8 cellular contexts compared by ENCODE assay signal in genomic region chr18:34787931-34788532, GRCh38.
DNase-seq lines count a peak whose midpoint lies in the region; ATAC-seq and TF ChIP-seq lines count a peak whose summit lies in the region.

No MANE protein-coding gene starts in this region.

- TF ChIP-seq CTCF in fibroblast of villous mesenchyme (IDR thresholded peaks at IDR 0.05; ENCODE audit: insufficient read depth, low read depth, low read length) = peak; percentile 61
- TF ChIP-seq CTCF in osteoblast (IDR thresholded peaks at IDR 0.05; ENCODE audit: extremely low read depth, low read depth, low read length) = peak; percentile 71

- peak; percentile 71 for ATAC-seq in GM19035 (IDR thresholded peaks at IDR 0.05; ENCODE audit: unreplicated experiment)
- ATAC-seq in HG03175 (IDR thresholded peaks at IDR 0.05; ENCODE audit: unreplicated experiment) = peak; percentile 69
- ATAC-seq in activated CD4-positive, alpha-beta T cell treated with anti-CD3 and anti-CD28 coated beads for 36 hours = peak; percentile 42
- ATAC-seq in HG03097 (IDR thresholded peaks at IDR 0.05; ENCODE audit: low FRiP score, unreplicated experiment) = no peak

- no peaks in the 10 kb centered on the region for H3K9me3 Mint-ChIP-seq in activated CD4-positive, alpha-beta T cell treated with anti-CD3 and anti-CD28 coated beads for 36 hours (ENCODE audit: low read depth)

- no peaks in the 10 kb centered on the region for H3K36me3 ChIP-seq in osteoblast (ENCODE audit: insufficient read depth, low read length)

- H4K20me1 ChIP-seq in osteoblast (ENCODE audit: insufficient read depth, low read length) = no peaks in the 10 kb centered on the region

- no peaks in the 10 kb centered on the region for H3K9me3 ChIP-seq in osteoblast (ENCODE audit: low read depth, low read length)

- peaks cover 18% of the 10 kb centered on the region for H3K4me1 ChIP-seq in osteoblast (ENCODE audit: insufficient read depth, low read length)

- no peaks in the 10 kb centered on the region for H3K79me2 ChIP-seq in osteoblast (ENCODE audit: insufficient read depth, low read length)

- H3K27me3 Mint-ChIP-seq in activated CD4-positive, alpha-beta T cell treated with anti-CD3 and anti-CD28 coated beads for 36 hours = peaks cover 26% of the 10 kb centered on the region

- peaks cover 13% of the 10 kb centered on the region for H3K4me1 Mint-ChIP-seq in activated CD4-positive, alpha-beta T cell treated with anti-CD3 and anti-CD28 coated beads for 36 hours

- H3K27me3 ChIP-seq in osteoblast (ENCODE audit: insufficient read depth, low read length) = no peaks in the 10 kb centered on the region

- no peak overlapping the region for H3K4me2 ChIP-seq in osteoblast (ENCODE audit: insufficient read depth, low read length)

- peak; percentile 45 for DNase-seq in COLO829 (ENCODE audit: low spot score)
- peak; percentile 59 for DNase-seq in NCI-H2196 treated with DMSO at 0.1 percent for 48 hours (lab: John Stamatoyannopoulos, UW; ENCODE audit: unreplicated experiment)
- DNase-seq in activated CD4-positive, alpha-beta T cell treated with anti-CD3 and anti-CD28 coated beads for 36 hours = peak; percentile 49
- DNase-seq in fibroblast of villous mesenchyme (ENCODE audit: low read depth) = peak; percentile 74
- peak; percentile 74 for DNase-seq in osteoblast (ENCODE audit: insufficient read length, low spot score, missing footprints)

- no peak overlapping the region for H3K27ac Mint-ChIP-seq in activated CD4-positive, alpha-beta T cell treated with anti-CD3 and anti-CD28 coated beads for 36 hours

- H3K4me3 Mint-ChIP-seq in activated CD4-positive, alpha-beta T cell treated with anti-CD3 and anti-CD28 coated beads for 36 hours = no peak overlapping the region

- no peak overlapping the region for H3K27ac ChIP-seq in osteoblast (ENCODE audit: low read depth, low read length)

- CTCF ChIA-PET in activated CD4-positive, alpha-beta T cell treated with anti-CD3 and anti-CD28 coated beads for 36 hours (lab: Charles Lee) = interaction anchor here (0.5 to 2.9 kb wide), 13 partner anchors 17 to 1558 kb away, joined by 3 to 21 read pairs (median 4); no protein-coding TSS in a partner anchor

- no peak overlapping the region for H3K4me3 ChIP-seq in fibroblast of villous mesenchyme (ENCODE audit: low read depth, low read length)
- no peak overlapping the region for H3K4me3 ChIP-seq in osteoblast (ENCODE audit: insufficient read depth, low read length)

- no peaks in the 10 kb centered on the region for H3K36me3 Mint-ChIP-seq in activated CD4-positive, alpha-beta T cell treated with anti-CD3 and anti-CD28 coated beads for 36 hours (ENCODE audit: low read depth)

- intact Hi-C loops in activated CD4-positive, alpha-beta T cell treated with anti-CD3 and anti-CD28 coated beads for 36 hours (cut with DNase I, micrococcal nuclease) = loop anchor here (1.0 to 5.0 kb wide), 6 partner anchors 59 to 1556 kb away; no protein-coding TSS in a partner anchor

- POLR2A ChIA-PET in activated CD4-positive, alpha-beta T cell treated with anti-CD3 and anti-CD28 coated beads for 36 hours (lab: Charles Lee) = no interaction called here

- H2AFZ ChIP-seq in osteoblast (ENCODE audit: low read length) = no peak overlapping the region
